24 cellular contexts compared by ENCODE assay signal in genomic region chr6:30979076-30979475, GRCh38. TPM values are rescaled to one million over a fixed set of nuclear protein-coding genes. Genes with fewer than 3 reads are reported as not detected.
"Had no signal": no experiment of that assay in that cellular context is flagged by ENCODE, and none has a peak within 500 bp of the region (broad histone marks: within the 10 kb centered on the region; RNA-seq: fewer than 3 reads in every experiment).

No MANE protein-coding gene starts in this region.

- H3K27ac ChIP-seq: brain microvascular endothelial cell, cardiac muscle cell had no signal

- H3K4me3 Mint-ChIP-seq: activated naive CD8-positive, alpha-beta T cell treated with anti-CD3 and anti-CD28 coated beads, Interleukin-2, amount 50 U/mL, for 24 hours; activated T-cell treated with anti-CD3 and anti-CD28 coated beads, Interleukin-2, amount 50 U/mL, for 4 hours; T-helper 17 cell; WTC11 had no signal

- H3K4me1 Mint-ChIP-seq: activated naive CD8-positive, alpha-beta T cell treated with anti-CD3 and anti-CD28 coated beads, Interleukin-2, amount 50 U/mL, for 24 hours had no signal

- H3K4me3 ChIP-seq: cardiac muscle cell, MG63 had no signal

- DNase-seq: activated CD4-positive, alpha-beta T cell treated with anti-CD3 and anti-CD28 coated beads for 48 hours; activated CD4-positive, alpha-beta T cell treated with anti-CD3 and anti-CD28 coated beads, Interleukin-2, amount 50 U/mL, for 4 hours; activated CD4-positive, CD25-positive, alpha-beta regulatory T cell treated with anti-CD3 and anti-CD28 coated beads, Interleukin-2, amount 50 U/mL, for 72 hours; activated CD8-positive, alpha-beta memory T cell treated with anti-CD3 and anti-CD28 coated beads for 24 hours; activated effector memory CD4-positive, alpha-beta T cell treated with anti-CD3 and anti-CD28 coated beads, Interleukin-2, amount 50 U/mL, for 16 hours; activated naive CD4-positive, alpha-beta T cell treated with Interleukin-2 at 50 U/mL for 16 hours; activated naive CD8-positive, alpha-beta T cell treated with anti-CD3 and anti-CD28 coated beads, Interleukin-2, amount 50 U/mL, for 24 hours; activated T-cell treated with anti-CD3 and anti-CD28 coated beads, Interleukin-2, amount 50 U/mL, for 4 hours; brain microvascular endothelial cell; MG63; NCI-H1105; NCI-H1436; NCI-H187 treated with DMSO at 0.1 percent for 48 hours; NCI-H2081 treated with DMSO at 0.1 percent for 48 hours; NCI-H446; NCI-H524; PC-3; SHP77 treated with DMSO at 0.1 percent for 48 hours; T-helper 17 cell; T-helper 9 cell had no signal

- H3K27ac Mint-ChIP-seq: activated naive CD4-positive, alpha-beta T cell treated with anti-CD3 and anti-CD28 coated beads, Interleukin-2, amount 50 U/mL, for 72 hours; activated naive CD8-positive, alpha-beta T cell treated with anti-CD3 and anti-CD28 coated beads, Interleukin-2, amount 50 U/mL, for 24 hours; T-helper 17 cell; WTC11 had no signal

- H3K36me3 ChIP-seq: brain microvascular endothelial cell, cardiac muscle cell, MG63 had no signal

- H3K27me3 ChIP-seq: cardiac muscle cell, MG63 had no signal

- H3K9me3 ChIP-seq: MG63 had no signal

- H3K36me3 Mint-ChIP-seq: activated naive CD4-positive, alpha-beta T cell treated with anti-CD3 and anti-CD28 coated beads, Interleukin-2, amount 50 U/mL, for 72 hours; WTC11 had no signal

- H3K9me3 Mint-ChIP-seq: activated naive CD4-positive, alpha-beta T cell treated with anti-CD3 and anti-CD28 coated beads, Interleukin-2, amount 50 U/mL, for 72 hours; activated naive CD8-positive, alpha-beta T cell treated with anti-CD3 and anti-CD28 coated beads, Interleukin-2, amount 50 U/mL, for 24 hours; activated T-cell treated with anti-CD3 and anti-CD28 coated beads, Interleukin-2, amount 50 U/mL, for 4 hours had no signal

RNA-seq across cellular contexts. Expression of gene MUC21, which starts 4.4 kb away (rescaled TPM):
- total RNA-seq: activated naive CD4-positive, alpha-beta T cell treated with anti-CD3 and anti-CD28 coated beads, Interleukin-2, amount 50 U/mL, for 72 hours; activated T-cell treated with anti-CD3 and anti-CD28 coated beads, Interleukin-2, amount 50 U/mL, for 4 hours; cardiac muscle cell; PC-3; SK-MEL-5; T-helper 17 cell; WTC11 had no signal

RNA-seq across cellular contexts. Expression of gene MUC22, which starts 31.2 kb away (rescaled TPM):
- total RNA-seq: activated naive CD4-positive, alpha-beta T cell treated with anti-CD3 and anti-CD28 coated beads, Interleukin-2, amount 50 U/mL, for 72 hours; activated T-cell treated with anti-CD3 and anti-CD28 coated beads, Interleukin-2, amount 50 U/mL, for 4 hours; cardiac muscle cell; PC-3; SK-MEL-5; T-helper 17 cell; WTC11 had no signal

RNA-seq across cellular contexts. Expression of gene MUCL3, which starts 38.3 kb away (rescaled TPM):
- total RNA-seq: activated naive CD4-positive, alpha-beta T cell treated with anti-CD3 and anti-CD28 coated beads, Interleukin-2, amount 50 U/mL, for 72 hours; cardiac muscle cell; SK-MEL-5; T-helper 17 cell had no signal

RNA-seq across cellular contexts. Expression of gene SFTA2, which starts 47.1 kb away (rescaled TPM):
- total RNA-seq: activated naive CD4-positive, alpha-beta T cell treated with anti-CD3 and anti-CD28 coated beads, Interleukin-2, amount 50 U/mL, for 72 hours; cardiac muscle cell; PC-3; SK-MEL-5; T-helper 17 cell; WTC11 had no signal
